Comparison of ENCODE assay signal across 23 cellular contexts in genomic region chr11:127458561-127458960, GRCh38.
"Had no signal": no experiment of that assay in that cellular context is flagged by ENCODE, and none has a peak within 500 bp of the region (broad histone marks: within the 10 kb centered on the region; RNA-seq: fewer than 3 reads in every experiment).

No MANE protein-coding gene starts in this region.

- H3K9me3 Mint-ChIP-seq: activated CD4-positive, alpha-beta memory T cell treated with anti-CD3 and anti-CD28 coated beads for 36 hours; activated naive CD4-positive, alpha-beta T cell treated with anti-CD3 and anti-CD28 coated beads for 36 hours; activated naive CD8-positive, alpha-beta T cell treated with anti-CD3 and anti-CD28 coated beads, Interleukin-2, amount 10 ng/mL, durations not matched to agents 7 days and 5 days; dendritic cell treated with granulocyte-macrophage colony-stimulating factor and Interleukin-4, amounts not matched to agents 40 ng/mL and 50 ng/mL, for 4 days had no signal

- H3K4me3 ChIP-seq: lower lobe of right lung, testis, uterus had no signal

- H3K36me3 ChIP-seq: lower lobe of right lung, uterus had no signal

- H3K4me1 Mint-ChIP-seq: activated naive CD8-positive, alpha-beta T cell treated with anti-CD3 and anti-CD28 coated beads, Interleukin-2, amount 10 ng/mL, durations not matched to agents 7 days and 5 days; immature natural killer cell; naive thymus-derived CD4-positive, alpha-beta T cell had no signal

- H3K36me3 Mint-ChIP-seq: activated CD4-positive, alpha-beta memory T cell treated with anti-CD3 and anti-CD28 coated beads for 36 hours; activated naive CD8-positive, alpha-beta T cell treated with anti-CD3 and anti-CD28 coated beads, Interleukin-2, amount 10 ng/mL, durations not matched to agents 7 days and 5 days; immature natural killer cell; naive thymus-derived CD4-positive, alpha-beta T cell had no signal

- ATAC-seq: foreskin keratinocyte; left lobe of liver; lower lobe of right lung; naive thymus-derived CD4-positive, alpha-beta T cell had no signal

- H3K27me3 Mint-ChIP-seq: activated CD4-positive, alpha-beta memory T cell treated with anti-CD3 and anti-CD28 coated beads for 36 hours; dendritic cell treated with granulocyte-macrophage colony-stimulating factor and Interleukin-4, amounts not matched to agents 40 ng/mL and 50 ng/mL, for 4 days had no signal

- H3K27ac ChIP-seq: foreskin keratinocyte, lower lobe of right lung, testis, uterus had no signal

- DNase-seq: activated CD4-positive, alpha-beta memory T cell treated with anti-CD3 and anti-CD28 coated beads for 36 hours; activated CD4-positive, alpha-beta T cell treated with anti-CD3 and anti-CD28 coated beads for 4 hours; activated CD4-positive, CD25-positive, alpha-beta regulatory T cell; activated effector memory CD4-positive, alpha-beta T cell treated with Interleukin-2 at 50 U/mL for 16 hours; activated naive CD4-positive, alpha-beta T cell treated with anti-CD3 and anti-CD28 coated beads for 36 hours; activated naive CD8-positive, alpha-beta T cell treated with anti-CD3 and anti-CD28 coated beads, Interleukin-2, amount 10 ng/mL, durations not matched to agents 7 days and 5 days; activated T-cell treated with anti-CD3 and anti-CD28 coated beads, Interleukin-2, amount 50 U/mL, for 48 hours; amniotic stem cell; effector CD4-positive, alpha-beta T cell; erythroblast; foreskin keratinocyte; immature natural killer cell; lower lobe of right lung; naive thymus-derived CD4-positive, alpha-beta T cell; retina; stimulated activated CD4-positive, alpha-beta T cell treated with anti-CD3 and anti-CD28 coated beads, Interleukin-2, amount 100 ng/mL, for 48 hours; stimulated activated naive CD4-positive, alpha-beta T cell; testis; trophoblast cell; uterus had no signal

- H3K4me3 Mint-ChIP-seq: activated CD4-positive, alpha-beta memory T cell treated with anti-CD3 and anti-CD28 coated beads for 36 hours; activated naive CD4-positive, alpha-beta T cell treated with anti-CD3 and anti-CD28 coated beads for 36 hours; activated naive CD8-positive, alpha-beta T cell treated with anti-CD3 and anti-CD28 coated beads, Interleukin-2, amount 10 ng/mL, durations not matched to agents 7 days and 5 days; dendritic cell treated with granulocyte-macrophage colony-stimulating factor and Interleukin-4, amounts not matched to agents 40 ng/mL and 50 ng/mL, for 4 days; immature natural killer cell; naive thymus-derived CD4-positive, alpha-beta T cell had no signal

- H3K9me3 ChIP-seq: lower lobe of right lung, testis, uterus had no signal

- H3K27me3 ChIP-seq: foreskin keratinocyte, testis, uterus had no signal

- H3K27ac Mint-ChIP-seq: activated CD4-positive, alpha-beta memory T cell treated with anti-CD3 and anti-CD28 coated beads for 36 hours; activated naive CD4-positive, alpha-beta T cell treated with anti-CD3 and anti-CD28 coated beads for 36 hours; activated naive CD8-positive, alpha-beta T cell treated with anti-CD3 and anti-CD28 coated beads, Interleukin-2, amount 10 ng/mL, durations not matched to agents 7 days and 5 days; dendritic cell treated with granulocyte-macrophage colony-stimulating factor and Interleukin-4, amounts not matched to agents 40 ng/mL and 50 ng/mL, for 4 days; immature natural killer cell; naive thymus-derived CD4-positive, alpha-beta T cell; progenitor cell of endocrine pancreas had no signal
